Comparison of ENCODE assay signal across 8 cellular contexts in genomic region chr15:43329222-43329959, GRCh38. TPM values are rescaled to one million over a fixed set of nuclear protein-coding genes. Genes with fewer than 3 reads are reported as not detected.
DNase-seq lines count a peak whose midpoint lies in the region; ATAC-seq and TF ChIP-seq lines count a peak whose summit lies in the region.

No MANE protein-coding gene starts in this region.

- peak overlapping the region; percentile 96 for H2AFZ ChIP-seq in parathyroid adenoma

- no peak for TF ChIP-seq CTCF in AG04450 (IDR thresholded peaks at IDR 0.05; ENCODE audit: low read depth, low read length)
- TF ChIP-seq CTCF in glutamatergic neuron (IDR thresholded peaks at IDR 0.05; ENCODE audit: partially characterized antibody, unreplicated experiment), result no peak
- TF ChIP-seq CTCF in parathyroid adenoma (IDR thresholded peaks at IDR 0.05), result no peak

- H3K9me3 Mint-ChIP-seq in activated T-helper 17 cell treated with anti-CD3 and anti-CD28 coated beads, Interleukin-2, amount 50 U/mL, for 72 hours, result no peaks in the 10 kb centered on the region
- peaks cover 2% of the 10 kb centered on the region for H3K9me3 Mint-ChIP-seq in glutamatergic neuron (ENCODE audit: unreplicated experiment)

- peak overlapping the region; percentile 97 for H3K4me2 ChIP-seq in parathyroid adenoma (ENCODE audit: low read length)

- DNase-seq in AG04450 (ENCODE audit: low read depth, low spot score), result no peak
- peak; percentile 9 for DNase-seq in H7
- DNase-seq in glutamatergic neuron, result no peak
- DNase-seq in effector CD8-positive, alpha-beta T cell (lab: John Stamatoyannopoulos, UW), result no peak

- no peak for ATAC-seq in activated T-helper 17 cell treated with anti-CD3 and anti-CD28 coated beads, Interleukin-2, amount 50 U/mL, for 72 hours (replicated peaks)
- ATAC-seq in GM21515 (IDR thresholded peaks at IDR 0.05; ENCODE audit: unreplicated experiment) (no peak), GM21423 (IDR thresholded peaks at IDR 0.05; ENCODE audit: unreplicated experiment) (no peak)

- H3K27me3 ChIP-seq in AG04450 (ENCODE audit: control insufficient read depth, insufficient read depth, low read length), result no peaks in the 10 kb centered on the region
- H3K27me3 ChIP-seq in H7 (ENCODE audit: control insufficient read depth, insufficient read depth, low read length), result no peaks in the 10 kb centered on the region
- no peaks in the 10 kb centered on the region for H3K27me3 ChIP-seq in parathyroid adenoma (ENCODE audit: control insufficient read depth, insufficient read depth, low read length)

- no peaks in the 10 kb centered on the region for H3K27me3 Mint-ChIP-seq in activated T-helper 17 cell treated with anti-CD3 and anti-CD28 coated beads, Interleukin-2, amount 50 U/mL, for 72 hours
- peaks cover 2% of the 10 kb centered on the region for H3K27me3 Mint-ChIP-seq in glutamatergic neuron (ENCODE audit: unreplicated experiment)

- POLR2A ChIA-PET in AG04450 (lab: Yijun Ruan, JAX), result interaction anchor here (0.5 to 0.9 kb wide), 2 partner anchors 42 to 260 kb away, joined by 3 read pairs; partner anchors contain the start of genes TUBGCP4 and ZSCAN29

- peaks cover 37% of the 10 kb centered on the region for H3K36me3 Mint-ChIP-seq in activated T-helper 17 cell treated with anti-CD3 and anti-CD28 coated beads, Interleukin-2, amount 50 U/mL, for 72 hours (ENCODE audit: low read depth)
- no peaks in the 10 kb centered on the region for H3K36me3 Mint-ChIP-seq in glutamatergic neuron (ENCODE audit: unreplicated experiment)

- CTCF ChIA-PET in AG04450 (lab: Charles Lee), result no interaction called here

- H3K79me2 ChIP-seq in parathyroid adenoma, result no peaks in the 10 kb centered on the region

- peak overlapping the region; percentile 96 for H3K27ac ChIP-seq in AG04450 (ENCODE audit: low read depth, low read length)
- peak overlapping the region; percentile 88 for H3K27ac ChIP-seq in parathyroid adenoma

- peak overlapping the region; percentile 89 for H3K27ac Mint-ChIP-seq in activated T-helper 17 cell treated with anti-CD3 and anti-CD28 coated beads, Interleukin-2, amount 50 U/mL, for 72 hours
- H3K27ac Mint-ChIP-seq in glutamatergic neuron (ENCODE audit: unreplicated experiment), result peak overlapping the region; percentile 80

- H3K9ac ChIP-seq in parathyroid adenoma, result peak overlapping the region; percentile 53

- H3K4me3 ChIP-seq in AG04450 (ENCODE audit: low read depth, low read length) (peak overlapping the region; percentile 90), H7 (ENCODE audit: insufficient read depth, low read depth, low read length) (peak overlapping the region; percentile 87), parathyroid adenoma (ENCODE audit: low read depth, low read length) (peak overlapping the region; percentile 98)

- peaks cover 14% of the 10 kb centered on the region for H3K4me1 Mint-ChIP-seq in activated T-helper 17 cell treated with anti-CD3 and anti-CD28 coated beads, Interleukin-2, amount 50 U/mL, for 72 hours
- H3K4me1 Mint-ChIP-seq in glutamatergic neuron (ENCODE audit: low read depth, unreplicated experiment), result peaks cover 14% of the 10 kb centered on the region

- H3K36me3 ChIP-seq in H7 (replicated peaks; ENCODE audit: control insufficient read depth, insufficient read depth, low read length) (no peaks in the 10 kb centered on the region; the same call in none of the 2 replicates), parathyroid adenoma (ENCODE audit: control insufficient read depth, insufficient read depth, low read length) (no peaks in the 10 kb centered on the region)

- H3K4me1 ChIP-seq in parathyroid adenoma, result peaks cover 9% of the 10 kb centered on the region

- 0 out of 2 replicates have a peak, but pooled peaks cover 7% of the 10 kb centered on the region for H3K9me3 ChIP-seq in AG04450 (ENCODE audit: control insufficient read depth, insufficient read depth, low read length)
- no peaks in the 10 kb centered on the region for H3K9me3 ChIP-seq in parathyroid adenoma (ENCODE audit: control insufficient read depth, low read length)

- H3K4me3 Mint-ChIP-seq in activated T-helper 17 cell treated with anti-CD3 and anti-CD28 coated beads, Interleukin-2, amount 50 U/mL, for 72 hours, result peak overlapping the region; percentile 92
- H3K4me3 Mint-ChIP-seq in glutamatergic neuron (ENCODE audit: unreplicated experiment), result peak overlapping the region; percentile 94

RNA-seq across cellular contexts. Expression of gene LCMT2, which starts 1.0 kb away (rescaled TPM):
- 11.2 and 11.7 TPM in 2 replicates for polyA plus RNA-seq in AG04450 (2011; rRNA removed)
- polyA minus RNA-seq in AG04450 (2011; rRNA and poly(A)+ RNA removed), result 12.4 and 13.9 TPM in 2 replicates
- 5.8 and 10.3 TPM in 2 replicates for total RNA-seq in H7 (2014; rRNA removed; shearing (Covaris generic))
- 10 to 100 TPM in 1 of 2 donors, 1 to 10 TPM in 1; 7.1 to 10.4 TPM for total RNA-seq in activated T-helper 17 cell treated with anti-CD3 and anti-CD28 coated beads, Interleukin-2, amount 50 U/mL, for 72 hours
- total RNA-seq in glutamatergic neuron (ENCODE audit: unreplicated experiment), result 8.0 TPM

RNA-seq across cellular contexts. Expression of gene TGM7, which starts 27.3 kb away (rescaled TPM):
- not detected in 2 replicates for polyA plus RNA-seq in AG04450 (2011; rRNA removed)
- not detected in 2 replicates for polyA minus RNA-seq in AG04450 (2011; rRNA and poly(A)+ RNA removed)
- not detected in 2 replicates for total RNA-seq in H7 (2014; rRNA removed; shearing (Covaris generic))
- not detected for total RNA-seq in activated T-helper 17 cell treated with anti-CD3 and anti-CD28 coated beads, Interleukin-2, amount 50 U/mL, for 72 hours
- total RNA-seq in glutamatergic neuron (ENCODE audit: unreplicated experiment), result not detected

RNA-seq across cellular contexts. Expression of gene ZSCAN29, which starts 41.5 kb away (rescaled TPM):
- polyA plus RNA-seq in AG04450 (2011; rRNA removed), result 8.8 and 9.6 TPM in 2 replicates
- 7.5 and 8.9 TPM in 2 replicates for polyA minus RNA-seq in AG04450 (2011; rRNA and poly(A)+ RNA removed)
- total RNA-seq in H7 (2014; rRNA removed; shearing (Covaris generic)), result 34.5 and 38.0 TPM in 2 replicates
- 10 to 100 TPM; 18.6 to 20.6 TPM for total RNA-seq in activated T-helper 17 cell treated with anti-CD3 and anti-CD28 coated beads, Interleukin-2, amount 50 U/mL, for 72 hours
- 118 TPM for total RNA-seq in glutamatergic neuron (ENCODE audit: unreplicated experiment)

RNA-seq across cellular contexts. Expression of gene TUBGCP4, which starts 41.5 kb away (rescaled TPM):
- polyA plus RNA-seq in AG04450 (2011; rRNA removed), result 12.3 and 14.0 TPM in 2 replicates
- polyA minus RNA-seq in AG04450 (2011; rRNA and poly(A)+ RNA removed), result 20.5 and 23.0 TPM in 2 replicates
- total RNA-seq in H7 (2014; rRNA removed; shearing (Covaris generic)), result 15.5 and 19.1 TPM in 2 replicates
- 10 to 100 TPM; 32.3 to 41.3 TPM for total RNA-seq in activated T-helper 17 cell treated with anti-CD3 and anti-CD28 coated beads, Interleukin-2, amount 50 U/mL, for 72 hours
- total RNA-seq in glutamatergic neuron (ENCODE audit: unreplicated experiment), result 29.9 TPM
